25 cellular contexts compared by ENCODE assay signal in the genomic region with DNA sequence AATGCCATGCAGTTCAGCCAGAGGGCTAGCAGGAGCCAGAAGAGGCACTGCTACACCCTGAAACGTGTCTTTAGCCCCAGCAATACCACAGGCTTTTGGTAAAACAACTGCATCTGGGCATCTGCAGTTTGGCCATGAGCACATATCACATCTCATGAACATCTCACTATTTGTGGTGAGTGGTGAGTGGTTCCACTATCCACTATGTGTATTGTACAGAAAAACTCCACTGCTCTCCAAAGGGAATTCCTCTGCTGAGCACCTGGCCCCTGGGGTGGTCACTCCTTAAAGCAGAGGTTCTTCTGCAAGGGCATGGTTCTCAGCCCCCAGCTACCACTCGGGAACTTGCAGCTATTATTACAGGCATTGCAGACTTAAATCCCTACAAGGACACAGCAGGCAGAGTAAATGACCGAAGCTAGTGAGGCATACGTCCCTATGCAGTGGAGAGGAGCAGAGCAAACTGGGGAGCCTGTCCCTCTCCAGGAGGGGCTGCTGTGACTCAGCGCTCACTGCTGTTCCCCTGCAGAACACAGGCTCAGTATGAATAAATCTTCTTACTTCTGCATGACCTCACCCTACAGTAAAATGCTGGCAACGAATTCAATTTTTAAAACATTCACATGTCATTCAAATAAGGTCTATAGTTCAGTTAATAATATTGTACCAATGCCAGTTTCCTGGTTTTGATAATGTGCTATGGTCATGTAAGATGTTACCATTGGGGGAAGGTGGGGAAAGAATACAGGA.
"Had no signal": no experiment of that assay in that cellular context is flagged by ENCODE, and none has a peak within 500 bp of the region (broad histone marks: within the 10 kb centered on the region; RNA-seq: fewer than 3 reads in every experiment).

No MANE protein-coding gene starts in this region.

- H3K36me3 Mint-ChIP-seq: activated naive CD8-positive, alpha-beta T cell; brain; naive B cell had no signal

- H3K4me3 ChIP-seq: gastrocnemius medialis, psoas muscle, sigmoid colon, spleen, thoracic aorta, upper lobe of left lung had no signal

- H3K9me3 Mint-ChIP-seq: activated B cell treated with CpG ODN at 0.5 μM for 24 hours; activated T-cell treated with anti-CD3 and anti-CD28 coated beads, Interleukin-2, amount 50 U/mL, for 4 hours; brain; dendritic cell treated with granulocyte-macrophage colony-stimulating factor and Interleukin-4, amounts not matched to agents 40 ng/mL and 50 ng/mL, for 4 days; neural crest cell had no signal

- DNase-seq: activated B cell treated with CpG ODN at 0.5 μM for 24 hours; activated CD4-positive, alpha-beta T cell treated with anti-CD3 and anti-CD28 coated beads for 36 hours; activated CD4-positive, alpha-beta T cell treated with anti-CD3 and anti-CD28 coated beads, Interleukin-2, amount 50 U/mL, for 4 hours; activated CD8-positive, alpha-beta memory T cell treated with anti-CD3 and anti-CD28 coated beads, Interleukin-2, amount 50 U/mL, for 48 hours; activated naive CD4-positive, alpha-beta T cell; activated T-cell treated with anti-CD3 and anti-CD28 coated beads, Interleukin-2, amount 50 U/mL, for 4 hours; amniotic stem cell; effector memory CD8-positive, alpha-beta T cell; gastrocnemius medialis; hippocampal formation; naive B cell; psoas muscle; sigmoid colon; spleen; stimulated activated CD4-positive, alpha-beta T cell treated with anti-CD3 and anti-CD28 coated beads, Interleukin-4, amount 100 ng/mL, for 1 hour; stimulated activated naive CD4-positive, alpha-beta T cell; T1000; upper lobe of left lung had no signal

- H3K27me3 Mint-ChIP-seq: activated B cell treated with CpG ODN at 0.5 μM for 24 hours; activated CD4-positive, alpha-beta T cell treated with anti-CD3 and anti-CD28 coated beads for 36 hours; activated naive CD8-positive, alpha-beta T cell; brain; dendritic cell treated with granulocyte-macrophage colony-stimulating factor and Interleukin-4, amounts not matched to agents 40 ng/mL and 50 ng/mL, for 4 days; effector memory CD8-positive, alpha-beta T cell; naive B cell had no signal

- H3K4me3 Mint-ChIP-seq: activated B cell treated with CpG ODN at 0.5 μM for 24 hours; activated CD4-positive, alpha-beta T cell treated with anti-CD3 and anti-CD28 coated beads for 36 hours; activated naive CD8-positive, alpha-beta T cell; activated T-cell treated with anti-CD3 and anti-CD28 coated beads, Interleukin-2, amount 50 U/mL, for 4 hours; brain; dendritic cell treated with granulocyte-macrophage colony-stimulating factor and Interleukin-4, amounts not matched to agents 40 ng/mL and 50 ng/mL, for 4 days; effector memory CD8-positive, alpha-beta T cell; naive B cell; neural crest cell; T-helper 1 cell treated with Interleukin-12 subunit alpha and Interleukin-12 subunit beta and Interleukin-4 antibody, amounts not matched to agents 30 μg/mL and 1 μg/mL, for 36 hours had no signal

- H3K27ac Mint-ChIP-seq: activated B cell treated with CpG ODN at 0.5 μM for 24 hours; activated CD4-positive, alpha-beta T cell treated with anti-CD3 and anti-CD28 coated beads for 36 hours; activated naive CD8-positive, alpha-beta T cell; activated T-helper 2 cell treated with anti-CD3 and anti-CD28 coated beads, Interferon-gamma antibody, Interleukin-2, Interleukin-4, amounts not matched to agents 10 μg/mL and 5 μg/mL and 100 μg/mL, durations not matched to agents 14 hours and 24 hours and 36 hours; brain; dendritic cell treated with granulocyte-macrophage colony-stimulating factor and Interleukin-4, amounts not matched to agents 40 ng/mL and 50 ng/mL, for 4 days; effector memory CD8-positive, alpha-beta T cell; naive B cell; T-helper 1 cell treated with Interleukin-12 subunit alpha and Interleukin-12 subunit beta and Interleukin-4 antibody, amounts not matched to agents 30 μg/mL and 1 μg/mL, for 36 hours had no signal

- H3K4me1 Mint-ChIP-seq: activated B cell treated with CpG ODN at 0.5 μM for 24 hours; activated CD4-positive, alpha-beta T cell treated with anti-CD3 and anti-CD28 coated beads for 36 hours; naive B cell; neural crest cell had no signal
